ENCODE assay signal across 24 cellular contexts in genomic region chr4:188680004-188680666, GRCh38.
DNase-seq lines count a peak whose midpoint lies in the region; ATAC-seq and TF ChIP-seq lines count a peak whose summit lies in the region.
"Had no signal": no experiment of that assay in that cellular context is flagged by ENCODE, and none has a peak within 500 bp of the region (broad histone marks: within the 10 kb centered on the region; RNA-seq: fewer than 3 reads in every experiment).

No MANE protein-coding gene starts in this region.

- peaks cover 22% of the 10 kb centered on the region for H3K9me3 Mint-ChIP-seq in nephron progenitor cell

- H3K27ac ChIP-seq in SK-N-SH (ENCODE audit: low read depth in 2 of 2, low read length in 1 of 2) = no peak overlapping the region
- no peak overlapping the region for H3K27ac ChIP-seq in Panc1 (ENCODE audit: low read length)
- no peak overlapping the region for H3K27ac ChIP-seq in colonic mucosa
- H3K27ac ChIP-seq: 22Rv1, GM23248, SJSA1 had no signal

- BruUV-seq in Panc1 (replicated peaks; lab: Mats Ljungman, UMichigan) = no TSS peak

- no peak overlapping the region for H3K4me3 ChIP-seq in SK-N-SH (ENCODE audit: low read depth in 2 of 2, low read length in 1 of 2)
- H3K4me3 ChIP-seq in Panc1 (ENCODE audit: low read depth in 2 of 2, low read length in 2 of 2) = no peak overlapping the region; a peak in 1 of 4 replicates
- H3K4me3 ChIP-seq in colonic mucosa = no peak overlapping the region
- H3K4me3 ChIP-seq: GM23248, SJSA1 had no signal

- H3K79me2 ChIP-seq in SK-N-SH (ENCODE audit: insufficient read depth) = no peaks in the 10 kb centered on the region

- H3K9ac ChIP-seq in SK-N-SH (no peak overlapping the region), colonic mucosa (ENCODE audit: low read depth in 2 of 2, low read length in 2 of 2) (no peak overlapping the region)
- H3K9ac ChIP-seq: GM23248 had no signal

- no peak for TF ChIP-seq RAD21 in SK-N-SH (IDR thresholded peaks at IDR 0.05; ENCODE audit: low read length)

- H3K27me3 Mint-ChIP-seq in nephron progenitor cell (ENCODE audit: low read depth, poor library complexity) = peaks cover 8% of the 10 kb centered on the region
- H3K27me3 Mint-ChIP-seq: IgD-negative memory B cell had no signal

- ATAC-seq in SK-N-SH treated with all-trans-retinoic acid at 6 μM for 48 hours (no peak; the same call in 2 of the 3 replicates), Panc1 (peak; percentile 60; the same call in 1 of the 2 replicates), HG03045 (IDR thresholded peaks at IDR 0.05; ENCODE audit: unreplicated experiment) (no peak), GM18505 (IDR thresholded peaks at IDR 0.05; ENCODE audit: unreplicated experiment) (no peak)
- ATAC-seq: CD8-positive, alpha-beta T cell; HCT116; Right ventricle myocardium inferior had no signal

- no peaks in the 10 kb centered on the region for H3K27me3 ChIP-seq in SK-N-SH (ENCODE audit: insufficient read depth)
- no peaks in the 10 kb centered on the region for H3K27me3 ChIP-seq in Panc1 (ENCODE audit: control insufficient read depth, insufficient read depth, low read length)
- H3K27me3 ChIP-seq in colonic mucosa = no peaks in the 10 kb centered on the region
- H3K27me3 ChIP-seq: SJSA1 had no signal

- no peak for TF ChIP-seq EP300 in SK-N-SH (IDR thresholded peaks at IDR 0.05; ENCODE audit: borderline replicate concordance in 1 of 2, low read depth in 1 of 2, low read length in 1 of 2)

- H3K9me3 ChIP-seq in SK-N-SH (no peaks in the 10 kb centered on the region), Panc1 (ENCODE audit: control insufficient read depth, insufficient read depth, low read depth, low read length) (no peaks in the 10 kb centered on the region), colonic mucosa (no peaks in the 10 kb centered on the region)
- H3K9me3 ChIP-seq: SJSA1 had no signal

- DNase-seq in SK-N-SH (no peak), Panc1 (ENCODE audit: low read depth, low spot score) (no peak), nephron progenitor cell (no peak), colonic mucosa (no peak), DMS153 (lab: John Stamatoyannopoulos, UW) (no peak)
- DNase-seq: ACHN; C1 segment of cervical spinal cord; CD8-positive, alpha-beta T cell; GM23248; NCI-H1105; NCI-H2029 treated with DMSO at 0.1 percent for 48 hours; NCI-H2171; NCI-H345; NCI-H524; NCI-H774; NK-92 treated with Interleukin-12 subunit alpha and Interleukin-12 subunit beta, amount 100 ng/mL, for 24 hours had no signal

- intact Hi-C loops in Panc1 (cut with micrococcal nuclease; ENCODE audit: unreplicated experiment) = no loop called here
- intact Hi-C loops in colonic mucosa (cut with DNase I) = no loop called here

- peaks cover 15% of the 10 kb centered on the region for H3K4me1 Mint-ChIP-seq in nephron progenitor cell
- H3K4me1 Mint-ChIP-seq: IgD-negative memory B cell had no signal

- no peaks in the 10 kb centered on the region for H3K4me1 ChIP-seq in SK-N-SH (ENCODE audit: control insufficient read depth in 1 of 2, insufficient read depth in 2 of 2, low read depth in 1 of 2, low read length in 1 of 2)
- H3K4me1 ChIP-seq in Panc1 (ENCODE audit: control insufficient read depth, insufficient read depth, low read length) = no peaks in the 10 kb centered on the region
- no peaks in the 10 kb centered on the region for H3K4me1 ChIP-seq in colonic mucosa
- H3K4me1 ChIP-seq: SJSA1 had no signal

- CTCF ChIA-PET in SK-N-SH (lab: Yijun Ruan, JAX) (no interaction called here), Panc1 (lab: Charles Lee) (no interaction called here)

- peak overlapping the region; percentile 40 for H3K27ac Mint-ChIP-seq in nephron progenitor cell
- H3K27ac Mint-ChIP-seq: CD8-positive, alpha-beta T cell had no signal

- H3K36me3 Mint-ChIP-seq in nephron progenitor cell (ENCODE audit: low read depth) = no peaks in the 10 kb centered on the region
- H3K36me3 Mint-ChIP-seq: CD8-positive, alpha-beta T cell; IgD-negative memory B cell had no signal

- H3K9me2 ChIP-seq in SK-N-SH = no peaks in the 10 kb centered on the region

- H2AFZ ChIP-seq in SK-N-SH (ENCODE audit: low read depth) = no peak overlapping the region
- H2AFZ ChIP-seq: GM23248 had no signal

- no peaks in the 10 kb centered on the region for H3K36me3 ChIP-seq in SK-N-SH (replicated peaks in 1 of 2; ENCODE audit: control insufficient read depth in 1 of 2, insufficient read depth in 2 of 2, low read length in 1 of 2)
- H3K36me3 ChIP-seq in Panc1 (ENCODE audit: control insufficient read depth, insufficient read depth, low read length) = no peaks in the 10 kb centered on the region
- no peaks in the 10 kb centered on the region for H3K36me3 ChIP-seq in colonic mucosa
- H3K36me3 ChIP-seq: SJSA1 had no signal

- peak overlapping the region; percentile 13; the same call in 1 of the 2 replicates for H3K4me2 ChIP-seq in SK-N-SH

- no peak overlapping the region for H3K4me3 Mint-ChIP-seq in nephron progenitor cell
- H3K4me3 Mint-ChIP-seq: CD8-positive, alpha-beta T cell; IgD-negative memory B cell had no signal

- TF ChIP-seq CTCF in SK-N-SH (IDR thresholded peaks at IDR 0.05) (no peak), Panc1 (IDR thresholded peaks at IDR 0.05) (no peak), nephron progenitor cell (IDR thresholded peaks at IDR 0.05) (no peak), colonic mucosa (IDR thresholded peaks at IDR 0.05) (no peak)

- in situ Hi-C loops in Panc1 (cut with HindIII; ENCODE audit: low pct_unique_long_range_greater_than_20kb, low sequenced_read_pairs) = no loop called here

- TF ChIP-seq POLR2A in GM18505 (IDR thresholded peaks at IDR 0.05; ENCODE audit: borderline replicate concordance, extremely low read depth, insufficient read depth, insufficient read length) = no peak

- WGBS in SK-N-SH (ENCODE audit: low lambda C conversion rate) = 60% methylated on average over 12 of the region's 12 CpGs

- no peaks in the 10 kb centered on the region for H3F3A ChIP-seq in SK-N-SH (replicated peaks; ENCODE audit: insufficient read depth)

- POLR2A ChIA-PET in SK-N-SH (lab: Yijun Ruan, JAX) (no interaction called here), Panc1 (lab: Charles Lee) (no interaction called here)

- H4K20me1 ChIP-seq in SK-N-SH (ENCODE audit: insufficient read depth) = no peaks in the 10 kb centered on the region

TF ChIP-seq in SK-N-SH, 30 proteins besides CTCF, POLR2A, EP300 and RAD21 (continues in another document):
- TF ChIP-seq GATA2 (CRISPR knock-in tag; IDR thresholded peaks at IDR 0.05) (no peak), RXRA (IDR thresholded peaks at IDR 0.05; ENCODE audit: borderline replicate concordance, low read depth) (no peak), USF1 (IDR thresholded peaks at IDR 0.05; ENCODE audit: borderline replicate concordance, low read depth) (no peak), PBX3 (IDR thresholded peaks at IDR 0.05) (no peak)

TF ChIP-seq in SK-N-SH treated with all-trans-retinoic acid at 6 μM for 48 hours, 23 proteins besides CTCF, POLR2A, EP300 and RAD21:
- TF ChIP-seq ARNTL (CRISPR knock-in tag; IDR thresholded peaks at IDR 0.05; ENCODE audit: borderline replicate concordance, low read depth) (no peak), ZNF565 (CRISPR knock-in tag; conservative IDR thresholded peaks at IDR 0.05; ENCODE audit: low read depth) (no peak), ZC3H10 (CRISPR knock-in tag; IDR thresholded peaks at IDR 0.05) (no peak), TOX (CRISPR knock-in tag; IDR thresholded peaks at IDR 0.05; ENCODE audit: borderline replicate concordance) (no peak), ZNF8 (CRISPR knock-in tag; IDR thresholded peaks at IDR 0.05) (no peak)
